Comparison of ENCODE assay signal across 1 cellular context in the genomic region with DNA sequence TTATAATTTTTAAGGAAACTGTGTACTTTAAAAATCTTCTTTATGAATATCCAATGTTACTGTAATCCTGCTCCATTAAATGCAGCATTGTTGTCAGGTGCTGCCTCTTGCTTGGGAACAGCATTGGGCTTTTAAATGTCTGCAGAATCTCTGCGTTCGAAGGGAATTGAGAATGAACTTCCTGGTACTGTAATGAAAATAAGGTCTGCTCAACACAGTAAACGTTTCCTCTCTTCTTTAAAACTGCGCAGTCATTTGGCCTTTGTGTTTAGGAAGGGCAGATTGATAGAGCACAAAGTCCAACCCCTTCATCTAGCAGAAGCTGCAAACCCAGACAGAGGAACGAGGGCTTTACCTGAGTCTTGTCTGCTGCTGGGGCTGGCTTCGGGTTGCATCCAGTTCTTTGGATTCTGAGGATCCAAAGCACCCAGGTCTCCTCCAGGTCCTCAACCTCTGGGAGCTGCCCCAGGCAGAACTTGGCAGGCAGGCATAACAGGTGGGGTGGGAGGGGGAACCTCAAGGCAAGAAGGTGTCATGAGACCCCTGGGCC.
A peak's percentile ranks its signal among the peaks of the same experiment; 100 is the strongest.
TF ChIP-seq lines count a peak whose summit lies in the region.

No MANE protein-coding gene starts in this region.

TF ChIP-seq in HepG2, 621 proteins besides CTCF, POLR2A, EP300 and RAD21 (continued from another document and continues in another):
- TF ChIP-seq, protein P1, sequence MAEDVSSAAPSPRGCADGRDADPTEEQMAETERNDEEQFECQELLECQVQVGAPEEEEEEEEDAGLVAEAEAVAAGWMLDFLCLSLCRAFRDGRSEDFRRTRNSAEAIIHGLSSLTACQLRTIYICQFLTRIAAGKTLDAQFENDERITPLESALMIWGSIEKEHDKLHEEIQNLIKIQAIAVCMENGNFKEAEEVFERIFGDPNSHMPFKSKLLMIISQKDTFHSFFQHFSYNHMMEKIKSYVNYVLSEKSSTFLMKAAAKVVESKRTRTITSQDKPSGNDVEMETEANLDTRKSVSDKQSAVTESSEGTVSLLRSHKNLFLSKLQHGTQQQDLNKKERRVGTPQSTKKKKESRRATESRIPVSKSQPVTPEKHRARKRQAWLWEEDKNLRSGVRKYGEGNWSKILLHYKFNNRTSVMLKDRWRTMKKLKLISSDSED (CRISPR knock-in tag; IDR thresholded peaks at IDR 0.05), result no peak
- TF ChIP-seq ELF3 (CRISPR knock-in tag; IDR thresholded peaks at IDR 0.05) (peak; percentile 99), HOXA5 (CRISPR knock-in tag; IDR thresholded peaks at IDR 0.05) (no peak), KDM4B (CRISPR knock-in tag; IDR thresholded peaks at IDR 0.05) (no peak), REXO4 (CRISPR knock-in tag; IDR thresholded peaks at IDR 0.05; ENCODE audit: borderline replicate concordance) (no peak), ATF1 (CRISPR knock-in tag; IDR thresholded peaks at IDR 0.05) (peak; percentile 38; the same call in 1 of the 2 replicates), FOSL2 (CRISPR knock-in tag; IDR thresholded peaks at IDR 0.05) (peak; percentile 45; the same call in 1 of the 2 replicates), ZNF878 (CRISPR knock-in tag; IDR thresholded peaks at IDR 0.05) (no peak), KAT7 (CRISPR knock-in tag; IDR thresholded peaks at IDR 0.05; ENCODE audit: borderline replicate concordance) (peak; percentile 87; the same call in 1 of the 2 replicates), CREB1 (IDR thresholded peaks at IDR 0.05) (no peak), CREB1 (CRISPR knock-in tag; IDR thresholded peaks at IDR 0.05) (peak; percentile 25; the same call in 1 of the 2 replicates), HNRNPK (IDR thresholded peaks at IDR 0.05; ENCODE audit: low read depth, low read length, poor library complexity, severe bottlenecking) (no peak), NFE2L2 (IDR thresholded peaks at IDR 0.05; ENCODE audit: low read length) (peak; percentile 99), PLRG1 (conservative IDR thresholded peaks at IDR 0.05) (no peak), HDAC1 (CRISPR knock-in tag; IDR thresholded peaks at IDR 0.05) (peak; percentile 59; the same call in 1 of the 2 replicates), NCOR1 (IDR thresholded peaks at IDR 0.05; ENCODE audit: borderline replicate concordance, low read length) (peak; percentile 72), ZNF343 (CRISPR knock-in tag; IDR thresholded peaks at IDR 0.05) (no peak), IRF2 (CRISPR knock-in tag; IDR thresholded peaks at IDR 0.05) (peak; percentile 64; the same call in 1 of the 2 replicates), FOXP1 (IDR thresholded peaks at IDR 0.05) (no peak), FOXP1 (CRISPR knock-in tag; IDR thresholded peaks at IDR 0.05) (peak; percentile 36; the same call in 1 of the 2 replicates), ELF1 (CRISPR knock-in tag; IDR thresholded peaks at IDR 0.05) (peak; percentile 84), MIER3 (CRISPR knock-in tag; IDR thresholded peaks at IDR 0.05; ENCODE audit: borderline replicate concordance) (peak; percentile 83; the same call in 1 of the 2 replicates), POLR2AphosphoS5 (IDR thresholded peaks at IDR 0.05; ENCODE audit: low read depth, low read length) (peak; percentile 78), ZNF160 (CRISPR knock-in tag; IDR thresholded peaks at IDR 0.05) (no peak)
- TF ChIP-seq, protein P2, sequence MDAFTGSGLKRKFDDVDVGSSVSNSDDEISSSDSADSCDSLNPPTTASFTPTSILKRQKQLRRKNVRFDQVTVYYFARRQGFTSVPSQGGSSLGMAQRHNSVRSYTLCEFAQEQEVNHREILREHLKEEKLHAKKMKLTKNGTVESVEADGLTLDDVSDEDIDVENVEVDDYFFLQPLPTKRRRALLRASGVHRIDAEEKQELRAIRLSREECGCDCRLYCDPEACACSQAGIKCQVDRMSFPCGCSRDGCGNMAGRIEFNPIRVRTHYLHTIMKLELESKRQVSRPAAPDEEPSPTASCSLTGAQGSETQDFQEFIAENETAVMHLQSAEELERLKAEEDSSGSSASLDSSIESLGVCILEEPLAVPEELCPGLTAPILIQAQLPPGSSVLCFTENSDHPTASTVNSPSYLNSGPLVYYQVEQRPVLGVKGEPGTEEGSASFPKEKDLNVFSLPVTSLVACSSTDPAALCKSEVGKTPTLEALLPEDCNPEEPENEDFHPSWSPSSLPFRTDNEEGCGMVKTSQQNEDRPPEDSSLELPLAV (CRISPR knock-in tag; conservative IDR thresholded peaks at IDR 0.05; ENCODE audit: low read depth), result no peak
- TF ChIP-seq, protein P3, sequence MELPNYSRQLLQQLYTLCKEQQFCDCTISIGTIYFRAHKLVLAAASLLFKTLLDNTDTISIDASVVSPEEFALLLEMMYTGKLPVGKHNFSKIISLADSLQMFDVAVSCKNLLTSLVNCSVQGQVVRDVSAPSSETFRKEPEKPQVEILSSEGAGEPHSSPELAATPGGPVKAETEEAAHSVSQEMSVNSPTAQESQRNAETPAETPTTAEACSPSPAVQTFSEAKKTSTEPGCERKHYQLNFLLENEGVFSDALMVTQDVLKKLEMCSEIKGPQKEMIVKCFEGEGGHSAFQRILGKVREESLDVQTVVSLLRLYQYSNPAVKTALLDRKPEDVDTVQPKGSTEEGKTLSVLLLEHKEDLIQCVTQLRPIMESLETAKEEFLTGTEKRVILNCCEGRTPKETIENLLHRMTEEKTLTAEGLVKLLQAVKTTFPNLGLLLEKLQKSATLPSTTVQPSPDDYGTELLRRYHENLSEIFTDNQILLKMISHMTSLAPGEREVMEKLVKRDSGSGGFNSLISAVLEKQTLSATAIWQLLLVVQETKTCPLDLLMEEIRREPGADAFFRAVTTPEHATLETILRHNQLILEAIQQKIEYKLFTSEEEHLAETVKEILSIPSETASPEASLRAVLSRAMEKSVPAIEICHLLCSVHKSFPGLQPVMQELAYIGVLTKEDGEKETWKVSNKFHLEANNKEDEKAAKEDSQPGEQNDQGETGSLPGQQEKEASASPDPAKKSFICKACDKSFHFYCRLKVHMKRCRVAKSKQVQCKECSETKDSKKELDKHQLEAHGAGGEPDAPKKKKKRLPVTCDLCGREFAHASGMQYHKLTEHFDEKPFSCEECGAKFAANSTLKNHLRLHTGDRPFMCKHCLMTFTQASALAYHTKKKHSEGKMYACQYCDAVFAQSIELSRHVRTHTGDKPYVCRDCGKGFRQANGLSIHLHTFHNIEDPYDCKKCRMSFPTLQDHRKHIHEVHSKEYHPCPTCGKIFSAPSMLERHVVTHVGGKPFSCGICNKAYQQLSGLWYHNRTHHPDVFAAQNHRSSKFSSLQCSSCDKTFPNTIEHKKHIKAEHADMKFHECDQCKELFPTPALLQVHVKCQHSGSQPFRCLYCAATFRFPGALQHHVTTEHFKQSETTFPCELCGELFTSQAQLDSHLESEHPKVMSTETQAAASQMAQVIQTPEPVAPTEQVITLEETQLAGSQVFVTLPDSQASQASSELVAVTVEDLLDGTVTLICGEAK (IDR thresholded peaks at IDR 0.05), result no peak
- TF ChIP-seq, protein P3 (CRISPR knock-in tag; IDR thresholded peaks at IDR 0.05), result no peak
- TF ChIP-seq, protein P4, sequence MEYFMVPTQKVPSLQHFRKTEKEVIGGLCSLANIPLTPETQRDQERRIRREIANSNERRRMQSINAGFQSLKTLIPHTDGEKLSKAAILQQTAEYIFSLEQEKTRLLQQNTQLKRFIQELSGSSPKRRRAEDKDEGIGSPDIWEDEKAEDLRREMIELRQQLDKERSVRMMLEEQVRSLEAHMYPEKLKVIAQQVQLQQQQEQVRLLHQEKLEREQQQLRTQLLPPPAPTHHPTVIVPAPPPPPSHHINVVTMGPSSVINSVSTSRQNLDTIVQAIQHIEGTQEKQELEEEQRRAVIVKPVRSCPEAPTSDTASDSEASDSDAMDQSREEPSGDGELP (IDR thresholded peaks at IDR 0.05; ENCODE audit: borderline replicate concordance, low read depth), result no peak; the same call in 1 of the 2 replicates
- TF ChIP-seq, protein P5, sequence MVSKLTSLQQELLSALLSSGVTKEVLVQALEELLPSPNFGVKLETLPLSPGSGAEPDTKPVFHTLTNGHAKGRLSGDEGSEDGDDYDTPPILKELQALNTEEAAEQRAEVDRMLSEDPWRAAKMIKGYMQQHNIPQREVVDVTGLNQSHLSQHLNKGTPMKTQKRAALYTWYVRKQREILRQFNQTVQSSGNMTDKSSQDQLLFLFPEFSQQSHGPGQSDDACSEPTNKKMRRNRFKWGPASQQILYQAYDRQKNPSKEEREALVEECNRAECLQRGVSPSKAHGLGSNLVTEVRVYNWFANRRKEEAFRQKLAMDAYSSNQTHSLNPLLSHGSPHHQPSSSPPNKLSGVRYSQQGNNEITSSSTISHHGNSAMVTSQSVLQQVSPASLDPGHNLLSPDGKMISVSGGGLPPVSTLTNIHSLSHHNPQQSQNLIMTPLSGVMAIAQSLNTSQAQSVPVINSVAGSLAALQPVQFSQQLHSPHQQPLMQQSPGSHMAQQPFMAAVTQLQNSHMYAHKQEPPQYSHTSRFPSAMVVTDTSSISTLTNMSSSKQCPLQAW (CRISPR knock-in tag; IDR thresholded peaks at IDR 0.05), result peak; percentile 47; the same call in 1 of the 2 replicates
- TF ChIP-seq, protein P6, sequence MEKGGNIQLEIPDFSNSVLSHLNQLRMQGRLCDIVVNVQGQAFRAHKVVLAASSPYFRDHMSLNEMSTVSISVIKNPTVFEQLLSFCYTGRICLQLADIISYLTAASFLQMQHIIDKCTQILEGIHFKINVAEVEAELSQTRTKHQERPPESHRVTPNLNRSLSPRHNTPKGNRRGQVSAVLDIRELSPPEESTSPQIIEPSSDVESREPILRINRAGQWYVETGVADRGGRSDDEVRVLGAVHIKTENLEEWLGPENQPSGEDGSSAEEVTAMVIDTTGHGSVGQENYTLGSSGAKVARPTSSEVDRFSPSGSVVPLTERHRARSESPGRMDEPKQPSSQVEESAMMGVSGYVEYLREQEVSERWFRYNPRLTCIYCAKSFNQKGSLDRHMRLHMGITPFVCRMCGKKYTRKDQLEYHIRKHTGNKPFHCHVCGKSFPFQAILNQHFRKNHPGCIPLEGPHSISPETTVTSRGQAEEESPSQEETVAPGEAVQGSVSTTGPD (CRISPR knock-in tag; IDR thresholded peaks at IDR 0.05), result no peak
- TF ChIP-seq, protein P7, sequence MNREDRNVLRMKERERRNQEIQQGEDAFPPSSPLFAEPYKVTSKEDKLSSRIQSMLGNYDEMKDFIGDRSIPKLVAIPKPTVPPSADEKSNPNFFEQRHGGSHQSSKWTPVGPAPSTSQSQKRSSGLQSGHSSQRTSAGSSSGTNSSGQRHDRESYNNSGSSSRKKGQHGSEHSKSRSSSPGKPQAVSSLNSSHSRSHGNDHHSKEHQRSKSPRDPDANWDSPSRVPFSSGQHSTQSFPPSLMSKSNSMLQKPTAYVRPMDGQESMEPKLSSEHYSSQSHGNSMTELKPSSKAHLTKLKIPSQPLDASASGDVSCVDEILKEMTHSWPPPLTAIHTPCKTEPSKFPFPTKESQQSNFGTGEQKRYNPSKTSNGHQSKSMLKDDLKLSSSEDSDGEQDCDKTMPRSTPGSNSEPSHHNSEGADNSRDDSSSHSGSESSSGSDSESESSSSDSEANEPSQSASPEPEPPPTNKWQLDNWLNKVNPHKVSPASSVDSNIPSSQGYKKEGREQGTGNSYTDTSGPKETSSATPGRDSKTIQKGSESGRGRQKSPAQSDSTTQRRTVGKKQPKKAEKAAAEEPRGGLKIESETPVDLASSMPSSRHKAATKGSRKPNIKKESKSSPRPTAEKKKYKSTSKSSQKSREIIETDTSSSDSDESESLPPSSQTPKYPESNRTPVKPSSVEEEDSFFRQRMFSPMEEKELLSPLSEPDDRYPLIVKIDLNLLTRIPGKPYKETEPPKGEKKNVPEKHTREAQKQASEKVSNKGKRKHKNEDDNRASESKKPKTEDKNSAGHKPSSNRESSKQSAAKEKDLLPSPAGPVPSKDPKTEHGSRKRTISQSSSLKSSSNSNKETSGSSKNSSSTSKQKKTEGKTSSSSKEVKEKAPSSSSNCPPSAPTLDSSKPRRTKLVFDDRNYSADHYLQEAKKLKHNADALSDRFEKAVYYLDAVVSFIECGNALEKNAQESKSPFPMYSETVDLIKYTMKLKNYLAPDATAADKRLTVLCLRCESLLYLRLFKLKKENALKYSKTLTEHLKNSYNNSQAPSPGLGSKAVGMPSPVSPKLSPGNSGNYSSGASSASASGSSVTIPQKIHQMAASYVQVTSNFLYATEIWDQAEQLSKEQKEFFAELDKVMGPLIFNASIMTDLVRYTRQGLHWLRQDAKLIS (CRISPR knock-in tag; IDR thresholded peaks at IDR 0.05), result peak; percentile 35; the same call in 1 of the 2 replicates
- TF ChIP-seq, protein P8, sequence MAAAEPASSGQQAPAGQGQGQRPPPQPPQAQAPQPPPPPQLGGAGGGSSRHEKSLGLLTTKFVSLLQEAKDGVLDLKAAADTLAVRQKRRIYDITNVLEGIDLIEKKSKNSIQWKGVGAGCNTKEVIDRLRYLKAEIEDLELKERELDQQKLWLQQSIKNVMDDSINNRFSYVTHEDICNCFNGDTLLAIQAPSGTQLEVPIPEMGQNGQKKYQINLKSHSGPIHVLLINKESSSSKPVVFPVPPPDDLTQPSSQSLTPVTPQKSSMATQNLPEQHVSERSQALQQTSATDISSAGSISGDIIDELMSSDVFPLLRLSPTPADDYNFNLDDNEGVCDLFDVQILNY (CRISPR knock-in tag; conservative IDR thresholded peaks at IDR 0.05), result no peak
- TF ChIP-seq, protein P9, sequence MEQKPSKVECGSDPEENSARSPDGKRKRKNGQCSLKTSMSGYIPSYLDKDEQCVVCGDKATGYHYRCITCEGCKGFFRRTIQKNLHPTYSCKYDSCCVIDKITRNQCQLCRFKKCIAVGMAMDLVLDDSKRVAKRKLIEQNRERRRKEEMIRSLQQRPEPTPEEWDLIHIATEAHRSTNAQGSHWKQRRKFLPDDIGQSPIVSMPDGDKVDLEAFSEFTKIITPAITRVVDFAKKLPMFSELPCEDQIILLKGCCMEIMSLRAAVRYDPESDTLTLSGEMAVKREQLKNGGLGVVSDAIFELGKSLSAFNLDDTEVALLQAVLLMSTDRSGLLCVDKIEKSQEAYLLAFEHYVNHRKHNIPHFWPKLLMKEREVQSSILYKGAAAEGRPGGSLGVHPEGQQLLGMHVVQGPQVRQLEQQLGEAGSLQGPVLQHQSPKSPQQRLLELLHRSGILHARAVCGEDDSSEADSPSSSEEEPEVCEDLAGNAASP (CRISPR knock-in tag; IDR thresholded peaks at IDR 0.05; ENCODE audit: borderline replicate concordance), result 0 out of 2 replicates have a peak, but pooled peaks have one; percentile 23
